In the genomic region with DNA sequence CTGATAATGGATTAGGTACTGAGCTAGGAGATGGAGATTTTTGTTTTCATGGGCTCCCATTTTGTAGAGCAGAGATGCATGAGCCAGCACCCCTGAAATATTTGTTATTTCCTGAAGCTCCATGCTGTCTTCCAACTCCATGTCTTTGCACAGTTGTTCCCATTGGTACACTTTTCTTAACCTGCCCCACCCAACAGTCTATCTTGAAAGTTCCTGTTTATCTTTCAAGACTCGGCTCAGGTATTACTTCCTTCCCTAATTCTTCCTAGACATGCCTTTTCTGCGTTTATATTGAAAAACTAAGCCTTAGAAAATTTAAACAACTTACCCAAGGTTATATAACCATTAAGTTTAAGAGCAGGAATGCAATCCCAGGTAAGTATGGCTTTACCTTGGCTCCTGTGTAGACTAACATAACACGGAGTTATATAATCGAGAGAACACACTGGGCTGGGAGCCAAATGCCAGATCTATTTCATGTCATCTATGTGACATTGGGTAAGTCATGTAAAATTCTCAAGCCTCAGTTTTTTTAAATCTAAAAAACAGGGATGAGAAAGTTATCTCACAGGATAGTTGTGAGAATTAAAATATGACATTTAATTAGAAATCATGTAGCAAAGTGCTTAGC, we compare ENCODE assay signal across 20 cellular contexts.
DNase-seq lines count a peak whose midpoint lies in the region; ATAC-seq and TF ChIP-seq lines count a peak whose summit lies in the region.
"Had no signal": no experiment of that assay in that cellular context is flagged by ENCODE, and none has a peak within 500 bp of the region (broad histone marks: within the 10 kb centered on the region; RNA-seq: fewer than 3 reads in every experiment).

No MANE protein-coding gene starts in this region.

- no peak for TF ChIP-seq EP300 in transverse colon (IDR thresholded peaks at IDR 0.05; ENCODE audit: low read depth)

- intact Hi-C loops in transverse colon (cut with DNase I; ENCODE audit: low total_unique reads) (no loop called here), testis (cut with DNase I; ENCODE audit: low total_unique reads) (no loop called here)

- ATAC-seq in memory B cell (ENCODE audit: low read depth): no peak
- ATAC-seq in GM21576 (IDR thresholded peaks at IDR 0.05; ENCODE audit: unreplicated experiment): no peak

- TF ChIP-seq POLR2A in transverse colon (IDR thresholded peaks at IDR 0.05): no peak
- no peak for TF ChIP-seq POLR2A in testis (IDR thresholded peaks at IDR 0.05)

- WGBS in transverse colon (ENCODE audit: low coverage in 1 of 2), 2 donors: 47 to 48% methylated on average over 4 of the region's 4 CpGs
- 83 to 85% methylated on average over 4 of the region's 4 CpGs for WGBS in testis, 2 donors

- H3K9me3 ChIP-seq in neutrophil: no peaks in the 10 kb centered on the region
- H3K9me3 ChIP-seq in transverse colon: no peaks in the 10 kb centered on the region
- H3K9me3 ChIP-seq in testis: no peaks in the 10 kb centered on the region
- H3K9me3 ChIP-seq: BE2C had no signal

- TF ChIP-seq CTCF in VCaP (conservative IDR thresholded peaks at IDR 0.05) (no peak), neutrophil (IDR thresholded peaks at IDR 0.05) (no peak), transverse colon (IDR thresholded peaks at IDR 0.05) (no peak), testis (IDR thresholded peaks at IDR 0.05) (no peak)

- DNase-seq in memory B cell (ENCODE audit: low spot score in 2 of 2): no peak
- peak; percentile 54 for DNase-seq in transverse colon
- no peak for DNase-seq in stimulated activated CD4-positive, alpha-beta T cell treated with anti-CD3 and anti-CD28 coated beads, Interleukin-12 subunit alpha, Interleukin-12 subunit beta, amount 100 ng/mL, for 4 hours
- no peak for DNase-seq in testis
- DNase-seq: BE2C, DMS153, DND-41, Kasumi-1, NCI-H1092 treated with DMSO at 0.1 percent for 48 hours, NCI-H1436, NCI-H187, NCI-H2227 treated with DMSO at 0.1 percent for 48 hours, NCI-H526 treated with DMSO at 0.1 percent for 48 hours, Right ventricle myocardium superior, RPMI8226 had no signal

- H3K4me1 Mint-ChIP-seq in memory B cell: peaks cover 25% of the 10 kb centered on the region

- peaks cover 2% of the 10 kb centered on the region for H3K36me3 Mint-ChIP-seq in memory B cell

- no peak overlapping the region for H3K27ac Mint-ChIP-seq in memory B cell

- peak overlapping the region; percentile 55 for H3K4me3 Mint-ChIP-seq in memory B cell

- peaks cover 5% of the 10 kb centered on the region for H3K27me3 Mint-ChIP-seq in memory B cell

- in situ Hi-C loops in transverse colon (cut with MboI; ENCODE audit: low pct_ligation_motif_present in 1 of 4, low pct_unique_long_range_greater_than_20kb in 1 of 4, low sequenced_read_pairs in 3 of 4): no loop called here

- H3K4me3 ChIP-seq in neutrophil (ENCODE audit: low read depth in 1 of 2, low read length in 1 of 2) (peak overlapping the region in 1 of 2 experiments; percentile 5), transverse colon (no peak overlapping the region), testis (no peak overlapping the region)
- H3K4me3 ChIP-seq: SJSA1 had no signal

- H3K27ac ChIP-seq in VCaP (peak overlapping the region; percentile 68; the same call in 1 of the 2 replicates), neutrophil (peak overlapping the region; percentile 63), transverse colon (no peak overlapping the region), testis (no peak overlapping the region)
- H3K27ac ChIP-seq: HL-60, SJSA1 had no signal

- H3K4me1 ChIP-seq in neutrophil (ENCODE audit: control insufficient read depth in 1 of 2, insufficient read depth in 1 of 2, low read depth in 1 of 2, low read length in 1 of 2): peaks cover 42 to 51% of the 10 kb centered on the region in 2 experiments
- H3K4me1 ChIP-seq in transverse colon: peaks cover 0 to 8% (median 4%) of the 10 kb centered on the region in 4 donors
- no peaks in the 10 kb centered on the region for H3K4me1 ChIP-seq in testis
- H3K4me1 ChIP-seq: BE2C, SJSA1 had no signal

- no peaks in the 10 kb centered on the region for H3K9me3 Mint-ChIP-seq in memory B cell

- H3K27me3 ChIP-seq in neutrophil (no peaks in the 10 kb centered on the region), transverse colon (no peaks in the 10 kb centered on the region), testis (no peaks in the 10 kb centered on the region)
- H3K27me3 ChIP-seq: BE2C had no signal

- H3K36me3 ChIP-seq in neutrophil: no peaks in the 10 kb centered on the region
- H3K36me3 ChIP-seq in transverse colon: no peaks in the 10 kb centered on the region
- H3K36me3 ChIP-seq in testis (ENCODE audit: low read depth, missing control alignments): no peaks in the 10 kb centered on the region
- H3K36me3 ChIP-seq: BE2C, SJSA1 had no signal

Comparison
In these comparisons a context has a peak if more than half of its experiments do, and no peak if none do; other contexts are left out.
1. H3K27ac ChIP-seq: peak in VCaP (single experiment) and neutrophil (single experiment); none in transverse colon (0 of 4) and testis (0 of 2).